ENCODE assay signal across 9 cellular contexts in genomic region chr16:10939649-10940206, GRCh38. TPM values are rescaled to one million over a fixed set of nuclear protein-coding genes. Genes with fewer than 3 reads are reported as not detected.
DNase-seq lines count a peak whose midpoint lies in the region; ATAC-seq, FAIRE-seq and TF ChIP-seq lines count a peak whose summit lies in the region.
"Had no signal": no experiment of that assay in that cellular context is flagged by ENCODE, and none has a peak within 500 bp of the region (broad histone marks: within the 10 kb centered on the region; RNA-seq: fewer than 3 reads in every experiment).

No MANE protein-coding gene starts in this region.

- intact Hi-C loops in dendritic cell treated with granulocyte-macrophage colony-stimulating factor and Interleukin-4, amounts not matched to agents 40 ng/mL and 50 ng/mL, for 4 days (cut with micrococcal nuclease) = no loop called here

- ATAC-seq in CD4-positive, CD25-positive, alpha-beta regulatory T cell (ENCODE audit: low read depth in 2 of 2) = no peak
- ATAC-seq in HG02571 (IDR thresholded peaks at IDR 0.05; ENCODE audit: unreplicated experiment) = no peak

- H3K4me3 ChIP-seq in CD4-positive, CD25-positive, alpha-beta regulatory T cell (ENCODE audit: low read depth, low read length) = peak overlapping the region; percentile 87
- peak overlapping the region; percentile 98 for H3K4me3 ChIP-seq in Karpas-422 (ENCODE audit: low read length)
- H3K4me3 ChIP-seq in neural cell (ENCODE audit: low read length) = peak overlapping the region; percentile 77
- H3K4me3 ChIP-seq in WERI-Rb-1 (ENCODE audit: low read depth, low read length) = no peak overlapping the region

- H3K4me1 ChIP-seq in CD4-positive, CD25-positive, alpha-beta regulatory T cell (ENCODE audit: control insufficient read depth, insufficient read depth, low read length, poor library complexity, severe bottlenecking) = peaks cover 72% of the 10 kb centered on the region
- H3K4me1 ChIP-seq in Karpas-422 (ENCODE audit: low read length) = peaks cover 58% of the 10 kb centered on the region

- H3K9me3 ChIP-seq in CD4-positive, CD25-positive, alpha-beta regulatory T cell (ENCODE audit: control insufficient read depth in 2 of 2, low read length in 2 of 2) = no peaks in the 10 kb centered on the region
- H3K9me3 ChIP-seq in Karpas-422 (ENCODE audit: low read length) = no peaks in the 10 kb centered on the region
- H3K9me3 ChIP-seq in neural cell (ENCODE audit: low read length) = no peaks in the 10 kb centered on the region
- H3K9me3 ChIP-seq in WERI-Rb-1 (ENCODE audit: severe bottlenecking) = no peaks in the 10 kb centered on the region

- no peaks in the 10 kb centered on the region for H3K27me3 ChIP-seq in CD4-positive, CD25-positive, alpha-beta regulatory T cell (ENCODE audit: control insufficient read depth, insufficient read depth, low read length)
- no peaks in the 10 kb centered on the region for H3K27me3 ChIP-seq in Karpas-422 (ENCODE audit: low read length)
- H3K27me3 ChIP-seq in neural cell (ENCODE audit: insufficient read depth, low read depth, low read length) = no peaks in the 10 kb centered on the region
- no peaks in the 10 kb centered on the region for H3K27me3 ChIP-seq in WERI-Rb-1 (ENCODE audit: insufficient read depth, low read depth, severe bottlenecking)

- H3F3A ChIP-seq in neural cell (ENCODE audit: insufficient read depth, low read length, poor library complexity, severe bottlenecking) = no peaks in the 10 kb centered on the region

- H4K20me1 ChIP-seq in Karpas-422 (ENCODE audit: insufficient read depth, low read depth, low read length) = peaks cover 25% of the 10 kb centered on the region
- no peaks in the 10 kb centered on the region for H4K20me1 ChIP-seq in neural cell (ENCODE audit: insufficient read depth)

- peak overlapping the region; percentile 100 for H3K4me2 ChIP-seq in Karpas-422 (ENCODE audit: low read depth, low read length, poor library complexity, severe bottlenecking)
- peak overlapping the region; percentile 88 for H3K4me2 ChIP-seq in neural cell (ENCODE audit: low read length)

- H3K27me3 Mint-ChIP-seq in CD4-positive, CD25-positive, alpha-beta regulatory T cell = no peaks in the 10 kb centered on the region
- no peaks in the 10 kb centered on the region for H3K27me3 Mint-ChIP-seq in dendritic cell treated with granulocyte-macrophage colony-stimulating factor and Interleukin-4, amounts not matched to agents 40 ng/mL and 50 ng/mL, for 4 days

- TF ChIP-seq CTCF in neural cell (IDR thresholded peaks at IDR 0.05; ENCODE audit: poor library complexity, severe bottlenecking) (no peak), WERI-Rb-1 (IDR thresholded peaks at IDR 0.05; ENCODE audit: low read depth, low read length) (no peak)

- H3K79me2 ChIP-seq in Karpas-422 (ENCODE audit: low read length) (peaks cover 70% of the 10 kb centered on the region), neural cell (replicated peaks; ENCODE audit: insufficient read depth, low read length) (peaks cover 10% of the 10 kb centered on the region)

- H3K4me1 Mint-ChIP-seq in CD4-positive, CD25-positive, alpha-beta regulatory T cell = peaks cover 31 to 90% (median 66%) of the 10 kb centered on the region in 4 donors
- H3K4me1 Mint-ChIP-seq in dendritic cell treated with granulocyte-macrophage colony-stimulating factor and Interleukin-4, amounts not matched to agents 40 ng/mL and 50 ng/mL, for 4 days (ENCODE audit: low read depth) = peaks cover 81% of the 10 kb centered on the region

- H3K9ac ChIP-seq in Karpas-422 (ENCODE audit: low read length) = peak overlapping the region; percentile 96
- no peak overlapping the region for H3K9ac ChIP-seq in neural cell (ENCODE audit: low read length)

- H2AFZ ChIP-seq in Karpas-422 (ENCODE audit: low read length) = no peak overlapping the region
- H2AFZ ChIP-seq in neural cell (ENCODE audit: low read depth, low read length) = no peak overlapping the region

- H3K27ac ChIP-seq in CD4-positive, CD25-positive, alpha-beta regulatory T cell (ENCODE audit: insufficient read depth, low read length, poor library complexity, severe bottlenecking) = no peak overlapping the region
- H3K27ac ChIP-seq in Karpas-422 (ENCODE audit: low read length) (peak overlapping the region; percentile 91), neural cell (ENCODE audit: low read length) (no peak overlapping the region), WERI-Rb-1 (no peak overlapping the region)

- H3K36me3 Mint-ChIP-seq in CD4-positive, CD25-positive, alpha-beta regulatory T cell = peaks cover 5% of the 10 kb centered on the region
- peaks cover 70% of the 10 kb centered on the region for H3K36me3 Mint-ChIP-seq in dendritic cell treated with granulocyte-macrophage colony-stimulating factor and Interleukin-4, amounts not matched to agents 40 ng/mL and 50 ng/mL, for 4 days (ENCODE audit: low read depth)

- peaks cover 2% of the 10 kb centered on the region for H3K36me3 ChIP-seq in CD4-positive, CD25-positive, alpha-beta regulatory T cell (ENCODE audit: control insufficient read depth, insufficient read depth, low read length)
- H3K36me3 ChIP-seq in Karpas-422 (ENCODE audit: insufficient read depth, low read length) = peaks cover 12% of the 10 kb centered on the region; the same call in 1 of the 2 replicates
- no peaks in the 10 kb centered on the region for H3K36me3 ChIP-seq in neural cell (ENCODE audit: insufficient read depth, low read length)
- H3K36me3 ChIP-seq in WERI-Rb-1 = peaks cover 19% of the 10 kb centered on the region

- no peak for DNase-seq in CD4-positive, CD25-positive, alpha-beta regulatory T cell
- no peak for DNase-seq in Karpas-422
- no peak for DNase-seq in WERI-Rb-1
- DNase-seq in GM19239 (ENCODE audit: insufficient read length, low spot score) = no peak
- no peak for DNase-seq in stimulated activated CD4-positive, alpha-beta T cell treated with anti-CD3 and anti-CD28 coated beads, Interleukin-4, amount 100 ng/mL, for 1 hour
- DNase-seq: EL had no signal

- FAIRE-seq in GM19239 (lab: Jason Lieb, UNC) = no peak

- H3K27ac Mint-ChIP-seq in CD4-positive, CD25-positive, alpha-beta regulatory T cell = peak overlapping the region in 2 of 3 donors; percentile 38 to 94
- peak overlapping the region; percentile 80 for H3K27ac Mint-ChIP-seq in dendritic cell treated with granulocyte-macrophage colony-stimulating factor and Interleukin-4, amounts not matched to agents 40 ng/mL and 50 ng/mL, for 4 days

- H3K9me2 ChIP-seq in Karpas-422 (replicated peaks; ENCODE audit: insufficient read depth, low read length) (no peaks in the 10 kb centered on the region), neural cell (ENCODE audit: insufficient read depth, low read length) (no peaks in the 10 kb centered on the region)

- peaks cover 0 to 1% (median 0%) of the 10 kb centered on the region in 7 donors for H3K9me3 Mint-ChIP-seq in CD4-positive, CD25-positive, alpha-beta regulatory T cell
- no peaks in the 10 kb centered on the region for H3K9me3 Mint-ChIP-seq in dendritic cell treated with granulocyte-macrophage colony-stimulating factor and Interleukin-4, amounts not matched to agents 40 ng/mL and 50 ng/mL, for 4 days

- no peak for TF ChIP-seq EP300 in neural cell (conservative IDR thresholded peaks at IDR 0.05; ENCODE audit: poor library complexity, severe bottlenecking)

- no peak for TF ChIP-seq RAD21 in neural cell (conservative IDR thresholded peaks at IDR 0.05)

- peak overlapping the region; percentile 90 to 98 (median 94) for H3K4me3 Mint-ChIP-seq in CD4-positive, CD25-positive, alpha-beta regulatory T cell
- H3K4me3 Mint-ChIP-seq in dendritic cell treated with granulocyte-macrophage colony-stimulating factor and Interleukin-4, amounts not matched to agents 40 ng/mL and 50 ng/mL, for 4 days = peak overlapping the region; percentile 75

TF ChIP-seq in neural cell, 6 proteins besides CTCF, POLR2A, EP300 and RAD21:
- no peak for TF ChIP-seq TAF1 (IDR thresholded peaks at IDR 0.05; ENCODE audit: low read depth)
- no peak for TF ChIP-seq MXI1 (conservative IDR thresholded peaks at IDR 0.05; ENCODE audit: poor library complexity, severe bottlenecking)
- TF ChIP-seq POLR2AphosphoS5 (IDR thresholded peaks at IDR 0.05) = no peak
- no peak for TF ChIP-seq SMC3 (conservative IDR thresholded peaks at IDR 0.05; ENCODE audit: poor library complexity)
- no peak for TF ChIP-seq EZH2 (IDR thresholded peaks at IDR 0.05; ENCODE audit: borderline replicate concordance, insufficient read depth, low read length, poor library complexity, severe bottlenecking)
- TF ChIP-seq REST (IDR thresholded peaks at IDR 0.05; ENCODE audit: borderline replicate concordance) = no peak

RNA-seq across cellular contexts. Expression of gene DEXI, which starts 2.5 kb away (rescaled TPM):
- total RNA-seq in CD4-positive, CD25-positive, alpha-beta regulatory T cell = 15.7 TPM
- polyA plus RNA-seq in CD4-positive, CD25-positive, alpha-beta regulatory T cell = 10 to 100 TPM; 49.4 to 53.5 (median 51.8) TPM
- 40.7 and 59.7 TPM in 2 replicates for total RNA-seq in Karpas-422 (2014; rRNA removed; shearing (Covaris generic); ENCODE audit: low replicate concordance)
- 52.0 and 62.0 TPM in 2 replicates for polyA plus RNA-seq in neural cell
- 30.4 and 35.8 TPM in 2 replicates for polyA minus RNA-seq in neural cell

RNA-seq across cellular contexts. Expression of gene CLEC16A, which starts 4.6 kb away (rescaled TPM):
- 38.9 TPM for total RNA-seq in CD4-positive, CD25-positive, alpha-beta regulatory T cell
- 10 to 100 TPM; 11.8 to 16.0 (median 12.1) TPM for polyA plus RNA-seq in CD4-positive, CD25-positive, alpha-beta regulatory T cell
- total RNA-seq in Karpas-422 (2014; rRNA removed; shearing (Covaris generic); ENCODE audit: low replicate concordance) = 14.4 and 17.4 TPM in 2 replicates
- 11.1 and 17.8 TPM in 2 replicates for polyA plus RNA-seq in neural cell
- 39.7 and 47.7 TPM in 2 replicates for polyA minus RNA-seq in neural cell
